In the genomic region with DNA sequence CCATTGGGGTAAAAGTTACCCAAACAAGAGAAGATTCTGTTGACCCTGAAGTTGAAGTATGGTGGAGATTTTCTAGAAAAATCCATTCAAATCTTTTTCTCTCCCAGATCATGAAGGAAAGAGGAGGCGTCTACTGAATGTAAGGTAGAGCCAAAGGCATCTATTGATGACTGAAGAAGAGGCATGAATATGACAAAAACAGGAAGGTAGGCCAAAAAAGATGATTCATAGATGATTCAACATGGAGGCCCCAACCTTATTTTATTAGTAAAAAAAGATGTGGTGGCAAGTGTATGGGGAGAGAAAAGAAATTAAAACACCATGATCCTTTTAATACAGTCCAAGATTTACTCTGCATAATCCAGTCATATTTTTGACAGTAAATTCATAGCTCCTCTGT, we compare ENCODE assay signal across 1 cellular context. TPM values are rescaled to one million over a fixed set of nuclear protein-coding genes. Genes with fewer than 3 reads are reported as not detected.
"Had no signal": no experiment of that assay in that cellular context is flagged by ENCODE, and none has a peak within 500 bp of the region (broad histone marks: within the 10 kb centered on the region; RNA-seq: fewer than 3 reads in every experiment).

No MANE protein-coding gene starts in this region.

RNA-seq across cellular contexts. Expression of a gene that starts 49.9 kb away (rescaled TPM):
- total RNA-seq: occipital lobe had no signal
